ENCODE assay signal across 8 cellular contexts in the genomic region with DNA sequence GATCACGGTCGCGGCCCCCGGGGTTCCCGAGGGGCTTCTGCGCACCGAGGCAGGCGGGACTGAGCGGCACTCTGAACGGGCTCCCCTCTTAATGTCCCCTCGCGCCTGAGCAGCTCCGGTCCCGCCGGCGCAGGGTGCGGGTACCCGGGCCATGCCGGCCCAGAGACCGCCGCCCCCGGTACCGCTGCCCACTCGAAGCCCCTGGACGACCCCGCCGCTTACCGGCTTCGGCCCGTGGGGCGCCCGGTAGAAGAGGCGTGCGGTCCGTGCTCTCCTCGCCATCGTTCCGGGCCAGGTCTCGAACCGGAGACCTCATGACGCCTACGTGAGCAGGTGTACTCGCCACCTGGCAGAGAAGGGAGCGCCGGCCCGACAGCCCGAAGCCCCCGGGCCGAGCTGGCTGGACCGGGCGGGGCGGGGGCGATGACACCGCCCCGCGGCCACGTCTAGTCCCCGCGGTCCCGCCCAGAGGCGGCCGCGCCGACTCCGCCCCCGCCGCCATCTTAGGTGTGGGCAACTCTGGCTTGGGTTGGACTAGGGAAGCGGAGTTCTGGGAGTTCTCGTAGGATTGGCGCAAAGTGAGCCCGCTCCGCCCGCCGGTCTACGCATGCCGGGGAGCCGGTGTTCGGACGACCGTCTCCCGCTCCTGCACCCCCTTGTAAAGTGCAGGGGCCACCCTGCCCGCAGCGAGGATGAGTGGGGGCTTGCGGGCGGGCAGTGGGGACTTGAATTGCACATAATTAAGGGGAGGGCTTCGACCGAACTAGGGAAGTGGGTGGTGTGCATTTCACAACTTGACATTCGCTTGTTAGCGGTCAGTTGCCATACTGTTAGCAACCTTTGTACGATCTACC. TPM values are rescaled to one million over a fixed set of nuclear protein-coding genes. Genes with fewer than 3 reads are reported as not detected.
DNase-seq lines count a peak whose midpoint lies in the region; ATAC-seq and TF ChIP-seq lines count a peak whose summit lies in the region.

A gene with protein sequence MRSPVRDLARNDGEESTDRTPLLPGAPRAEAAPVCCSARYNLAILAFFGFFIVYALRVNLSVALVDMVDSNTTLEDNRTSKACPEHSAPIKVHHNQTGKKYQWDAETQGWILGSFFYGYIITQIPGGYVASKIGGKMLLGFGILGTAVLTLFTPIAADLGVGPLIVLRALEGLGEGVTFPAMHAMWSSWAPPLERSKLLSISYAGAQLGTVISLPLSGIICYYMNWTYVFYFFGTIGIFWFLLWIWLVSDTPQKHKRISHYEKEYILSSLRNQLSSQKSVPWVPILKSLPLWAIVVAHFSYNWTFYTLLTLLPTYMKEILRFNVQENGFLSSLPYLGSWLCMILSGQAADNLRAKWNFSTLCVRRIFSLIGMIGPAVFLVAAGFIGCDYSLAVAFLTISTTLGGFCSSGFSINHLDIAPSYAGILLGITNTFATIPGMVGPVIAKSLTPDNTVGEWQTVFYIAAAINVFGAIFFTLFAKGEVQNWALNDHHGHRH (minus strand): TSS at position 422 of the 854 bp plus-strand sequence. CDS start 106 bp downstream, at position 316.

- H3K36me3 ChIP-seq in PC-3 (ENCODE audit: low read depth, low read length) (no peaks in the 10 kb centered on the region), esophagus (ENCODE audit: control insufficient read depth in 2 of 2, insufficient read depth in 2 of 2, low read length in 1 of 2) (no peaks in the 10 kb centered on the region), mucosa of stomach (ENCODE audit: control insufficient read depth, insufficient read depth, low read length) (no peaks in the 10 kb centered on the region)

- H3K79me2 ChIP-seq in PC-3 (ENCODE audit: low read length) = peaks cover 14% of the 10 kb centered on the region; the same call in 1 of the 2 replicates

- no peaks in the 10 kb centered on the region for H3K9me2 ChIP-seq in PC-3 (replicated peaks; ENCODE audit: low read length)

- peaks cover 35% of the 10 kb centered on the region for H3K4me1 Mint-ChIP-seq in activated T-cell treated with anti-CD3 and anti-CD28 coated beads, Interleukin-2, amount 50 U/mL, for 4 hours (ENCODE audit: low read depth)

- H3K4me2 ChIP-seq in PC-3 (ENCODE audit: low read length) = peak within 1 kb of the TSS; percentile 91

- peaks cover 7% of the 10 kb centered on the region for H3F3A ChIP-seq in PC-3 (ENCODE audit: low read length, unreplicated experiment)

- peak within 1 kb of the TSS; percentile 85 for H3K9ac ChIP-seq in PC-3 (ENCODE audit: low read length)
- H3K9ac ChIP-seq in mucosa of stomach (ENCODE audit: low read length) = peak within 1 kb of the TSS; percentile 79

- peak within 1 kb of the TSS; percentile 96 for H2AFZ ChIP-seq in PC-3 (ENCODE audit: low read length)

- ATAC-seq in GM21717 (IDR thresholded peaks at IDR 0.05; ENCODE audit: unreplicated experiment) (peak; percentile 90), PC-3 (peak; percentile 89)
- ATAC-seq in activated T-cell treated with anti-CD3 and anti-CD28 coated beads, Interleukin-2, amount 50 U/mL, for 4 hours = peak; percentile 92 to 96

- no TSS peak for BruUV-seq in PC-3 (replicated peaks; lab: Mats Ljungman, UMichigan)

- intact Hi-C loops in PC-3 (cut with micrococcal nuclease) = loop anchor here (2.0 kb wide), 2 partner anchors 73 to 133 kb away; a partner anchor contains a TSS

- H3K36me3 Mint-ChIP-seq in activated T-cell treated with anti-CD3 and anti-CD28 coated beads, Interleukin-2, amount 50 U/mL, for 4 hours (ENCODE audit: insufficient read depth) = peaks cover 6% of the 10 kb centered on the region

- peak within 1 kb of the TSS; percentile 98 for H3K4me3 Mint-ChIP-seq in activated T-cell treated with anti-CD3 and anti-CD28 coated beads, Interleukin-2, amount 50 U/mL, for 4 hours

- 1% methylated on average over 74 to 90 of the region's 90 CpGs for WGBS in esophagus, 2 donors

- TF ChIP-seq CTCF in PC-3 (conservative IDR thresholded peaks at IDR 0.05; ENCODE audit: low read depth, low read length) = no peak

- H3K27me3 ChIP-seq in PC-3 (ENCODE audit: low read length) = no peaks in the 10 kb centered on the region
- no peaks in the 10 kb centered on the region for H3K27me3 ChIP-seq in esophagus (ENCODE audit: control insufficient read depth in 1 of 2, insufficient read depth in 2 of 2, low read length in 2 of 2)
- no peaks in the 10 kb centered on the region for H3K27me3 ChIP-seq in mucosa of stomach (ENCODE audit: control insufficient read depth, insufficient read depth, low read length)

- no peaks in the 10 kb centered on the region for H3K27me3 Mint-ChIP-seq in activated T-cell treated with anti-CD3 and anti-CD28 coated beads, Interleukin-2, amount 50 U/mL, for 4 hours (ENCODE audit: low read depth)

- H3K9me3 ChIP-seq in PC-3 (ENCODE audit: low read length) (no peaks in the 10 kb centered on the region), esophagus (ENCODE audit: control insufficient read depth in 2 of 2, insufficient read depth in 1 of 2, low read depth in 1 of 2, low read length in 1 of 2) (no peaks in the 10 kb centered on the region), mucosa of stomach (ENCODE audit: control insufficient read depth, low read length) (no peaks in the 10 kb centered on the region)

- H3K27ac ChIP-seq in PC-3 (ENCODE audit: low read length) (peak within 1 kb of the TSS; percentile 60), esophagus (ENCODE audit: low read depth in 2 of 2, low read length in 1 of 2) (peak within 1 kb of the TSS; percentile 97 to 99)

- peak within 1 kb of the TSS; percentile 77 for H3K4me3 ChIP-seq in Jurkat, Clone E6-1 (ENCODE audit: low read length)
- H3K4me3 ChIP-seq in PC-3 (ENCODE audit: low read length) = peak within 1 kb of the TSS; percentile 92
- H3K4me3 ChIP-seq in esophagus (ENCODE audit: low read depth in 1 of 2, low read length in 2 of 2) = peak within 1 kb of the TSS; percentile 85 to 99
- peak within 1 kb of the TSS; percentile 47 for H3K4me3 ChIP-seq in mucosa of stomach (ENCODE audit: low read length)

- H3K4me1 ChIP-seq in PC-3 (ENCODE audit: insufficient read depth, low read length) (peaks cover 28% of the 10 kb centered on the region), esophagus (ENCODE audit: control insufficient read depth in 2 of 2, insufficient read depth in 2 of 2, low read length in 1 of 2) (no peaks in the 10 kb centered on the region), mucosa of stomach (ENCODE audit: control insufficient read depth, insufficient read depth, low read length) (peaks cover 7% of the 10 kb centered on the region)

- DNase-seq in DMS53 (lab: John Stamatoyannopoulos, UW) = peak; percentile 99
- DNase-seq in Jurkat, Clone E6-1 (ENCODE audit: low read depth, low spot score) = peak; percentile 85
- peak; percentile 91 for DNase-seq in PC-3
- peak; percentile 84 for DNase-seq in activated T-cell treated with anti-CD3 and anti-CD28 coated beads, Interleukin-2, amount 50 U/mL, for 4 hours
- peak; percentile 94 for DNase-seq in stimulated activated CD8-positive, alpha-beta memory T cell treated with anti-CD3 and anti-CD28 coated beads, Interleukin-4, amount 100 ng/mL, for 48 hours

- H3K9me3 Mint-ChIP-seq in activated T-cell treated with anti-CD3 and anti-CD28 coated beads, Interleukin-2, amount 50 U/mL, for 4 hours = no peaks in the 10 kb centered on the region

- CTCF ChIA-PET in PC-3 (lab: Charles Lee) = interaction anchor here (0.6 kb wide), 1 partner anchor 162 kb away, joined by 3 read pairs; no protein-coding TSS in a partner anchor

- no peaks in the 10 kb centered on the region for H4K20me1 ChIP-seq in PC-3 (ENCODE audit: low read length)

- POLR2A ChIA-PET in PC-3 (lab: Charles Lee; ENCODE audit: unreplicated experiment) = interaction anchor here (0.5 to 1.0 kb wide), 6 partner anchors 11 to 264 kb away, joined by 3 to 6 read pairs (median 4); no protein-coding TSS in a partner anchor

RNA-seq across cellular contexts. Expression of the gene that starts here (rescaled TPM):
- polyA plus RNA-seq in Jurkat, Clone E6-1 (2012; ENCODE audit: insufficient read depth, insufficient read length) = 5.9 TPM
- total RNA-seq in PC-3 (2014; rRNA removed) = 3.3 and 5.2 TPM in 2 replicates
- 1 to 10 TPM; 2.8 to 3.5 (median 3.1) TPM for total RNA-seq in activated T-cell treated with anti-CD3 and anti-CD28 coated beads, Interleukin-2, amount 50 U/mL, for 4 hours
- polyA plus RNA-seq in esophagus = 1 to 10 TPM; 3.6 to 4.9 TPM

Comparison
In these comparisons a context has a peak if more than half of its experiments do, and no peak if none do; other contexts are left out.
1. Peak in every context shown above with its lines: DNase-seq, ATAC-seq, H3K4me3 ChIP-seq and H3K27ac ChIP-seq.